In the genomic region with DNA sequence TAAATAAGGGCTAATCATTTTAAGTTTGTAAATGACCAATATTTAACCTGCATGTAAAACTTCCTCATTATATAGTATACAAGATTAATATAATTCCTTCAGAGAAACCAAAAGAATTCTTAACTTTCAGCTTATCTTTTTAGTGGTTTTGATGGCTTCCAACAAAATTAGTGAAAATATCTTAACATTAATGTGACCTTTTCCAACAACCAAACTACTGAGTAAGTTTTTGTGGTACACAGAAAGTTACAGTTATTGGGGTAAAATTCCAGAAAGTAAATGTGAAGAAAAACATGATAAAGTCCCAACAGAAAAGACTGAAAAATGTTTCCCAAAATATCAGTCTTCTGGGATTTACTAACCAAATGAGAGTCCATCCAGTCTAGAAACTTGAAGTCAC, we compare ENCODE assay signal across 28 cellular contexts.
"Had no signal": no experiment of that assay in that cellular context is flagged by ENCODE, and none has a peak within 500 bp of the region (broad histone marks: within the 10 kb centered on the region; RNA-seq: fewer than 3 reads in every experiment).

No MANE protein-coding gene starts in this region.

- H3K27me3 Mint-ChIP-seq: dendritic cell treated with granulocyte-macrophage colony-stimulating factor and Interleukin-4, amounts not matched to agents 40 ng/mL and 50 ng/mL, for 4 days; effector memory CD8-positive, alpha-beta T cell had no signal

- H3K27ac ChIP-seq: colonic mucosa, coronary artery, dorsolateral prefrontal cortex, epithelial cell of prostate, esophagus muscularis mucosa, esophagus squamous epithelium, foreskin keratinocyte, gastrocnemius medialis, gastroesophageal sphincter, heart left ventricle, heart right ventricle, hepatocyte had no signal

- H3K4me1 Mint-ChIP-seq: endodermal cell had no signal

- H3K9me3 ChIP-seq: colonic mucosa, esophagus muscularis mucosa, esophagus squamous epithelium, gastrocnemius medialis, gastroesophageal sphincter, heart left ventricle, heart right ventricle had no signal

- ATAC-seq: effector memory CD8-positive, alpha-beta T cell; esophagus mucosa; foreskin keratinocyte; gastrocnemius medialis; gastroesophageal sphincter; heart left ventricle; heart right ventricle had no signal

- H3K4me2 ChIP-seq: hepatocyte had no signal

- H3K4me1 ChIP-seq: colonic mucosa, esophagus squamous epithelium, foreskin keratinocyte, gastrocnemius medialis, heart left ventricle, heart right ventricle had no signal

- H3K4me3 Mint-ChIP-seq: dendritic cell treated with granulocyte-macrophage colony-stimulating factor and Interleukin-4, amounts not matched to agents 40 ng/mL and 50 ng/mL, for 4 days; effector memory CD8-positive, alpha-beta T cell; endodermal cell had no signal

- H3K79me2 ChIP-seq: hepatocyte had no signal

- DNase-seq: colonic mucosa; cortex of kidney; dermis blood vessel endothelial cell; dorsolateral prefrontal cortex; effector CD4-positive, alpha-beta T cell; effector CD8-positive, alpha-beta T cell; effector memory CD4-positive, alpha-beta T cell; effector memory CD8-positive, alpha-beta T cell; endodermal cell; erythroblast; esophagus squamous epithelium; foreskin fibroblast; foreskin keratinocyte; foreskin melanocyte; gastrocnemius medialis; glutamatergic neuron; head of caudate nucleus; heart left ventricle; heart right ventricle had no signal

- H3K36me3 ChIP-seq: colonic mucosa, esophagus muscularis mucosa, esophagus squamous epithelium, gastrocnemius medialis, gastroesophageal sphincter, heart left ventricle, heart right ventricle had no signal

- H3K27me3 ChIP-seq: colonic mucosa, dorsolateral prefrontal cortex, esophagus muscularis mucosa, esophagus squamous epithelium, foreskin keratinocyte, gastrocnemius medialis, gastroesophageal sphincter, heart left ventricle, heart right ventricle, hepatocyte had no signal

- H3K4me3 ChIP-seq: colonic mucosa, coronary artery, esophagus muscularis mucosa, esophagus squamous epithelium, gastrocnemius medialis, gastroesophageal sphincter, heart left ventricle, heart right ventricle, hepatocyte had no signal

- H3K9me3 Mint-ChIP-seq: effector memory CD8-positive, alpha-beta T cell; endodermal cell had no signal

- H2AFZ ChIP-seq: hepatocyte had no signal

- H3K27ac Mint-ChIP-seq: dendritic cell treated with granulocyte-macrophage colony-stimulating factor and Interleukin-4, amounts not matched to agents 40 ng/mL and 50 ng/mL, for 4 days; effector memory CD8-positive, alpha-beta T cell; endodermal cell had no signal

- FAIRE-seq: endometrium, endothelial cell of umbilical vein had no signal
